ENCODE assay signal across 8 cellular contexts in genomic region chr11:66289548-66290331, GRCh38. TPM values are rescaled to one million over a fixed set of nuclear protein-coding genes. Genes with fewer than 3 reads are reported as not detected.
DNase-seq lines count a peak whose midpoint lies in the region; ATAC-seq and TF ChIP-seq lines count a peak whose summit lies in the region.

No MANE protein-coding gene starts in this region.

- peak overlapping the region; percentile 28 for H3K18ac ChIP-seq in IMR-90 (ENCODE audit: low read depth, low read length)

- peak overlapping the region; percentile 84 for H3K27ac ChIP-seq in IMR-90 (ENCODE audit: insufficient read depth, low read length)

- CTCF ChIA-PET in Calu3 (lab: Charles Lee) (interaction anchor here (0.6 to 1.6 kb wide), 6 partner anchors 22 to 238 kb away, joined by 3 to 11 read pairs (median 4); partner anchors contain the start of genes PELI3 and SF3B2), IMR-90 (lab: Yijun Ruan, JAX) (interaction anchor here (1.0 kb wide), 1 partner anchor 29 kb away, joined by 3 read pairs; no protein-coding TSS in a partner anchor)

- ATAC-seq in GM21423 (IDR thresholded peaks at IDR 0.05; ENCODE audit: unreplicated experiment) (peak; percentile 39), IMR-90 (ENCODE audit: low read depth) (peak; percentile 66)

- dilution Hi-C loops in IMR-90 (cut with HindIII; ENCODE audit: low sequenced_read_pairs, unreplicated experiment), result no loop called here

- H3K27me3 Mint-ChIP-seq in Calu3 (ENCODE audit: unreplicated experiment) (peaks cover 33% of the 10 kb centered on the region), mesothelial cell of epicardium (ENCODE audit: low read depth) (peaks cover 43% of the 10 kb centered on the region)

- H2BK120ac ChIP-seq in IMR-90 (ENCODE audit: low read depth, low read length), result peak overlapping the region; percentile 43

- peak overlapping the region; percentile 93 for H2BK5ac ChIP-seq in IMR-90 (ENCODE audit: low read depth, low read length, poor library complexity, severe bottlenecking)

- H3K36me3 ChIP-seq in IMR-90 (ENCODE audit: control insufficient read depth, insufficient read depth, low read length), result peaks cover 10% of the 10 kb centered on the region; the same call in 1 of the 2 replicates

- no peak for TF ChIP-seq RAD21 in IMR-90 (IDR thresholded peaks at IDR 0.05; ENCODE audit: low read length)

- H2AFZ ChIP-seq in IMR-90 (replicated peaks; ENCODE audit: low read length, poor library complexity), result peak overlapping the region; percentile 98

- peak overlapping the region; percentile 76 for H3K9ac ChIP-seq in IMR-90 (ENCODE audit: low read depth, low read length)

- no peak overlapping the region; the same call in 2 of the 3 replicates for H2BK15ac ChIP-seq in IMR-90 (ENCODE audit: low read depth, low read length)

- H3K56ac ChIP-seq in IMR-90 (ENCODE audit: extremely low read depth, insufficient read depth, low read length), result peak overlapping the region; percentile 74

- intact Hi-C loops in Calu3 (cut with micrococcal nuclease; ENCODE audit: unreplicated experiment), result no loop called here
- intact Hi-C loops in IMR-90 (cut with micrococcal nuclease), result loop anchor here (1.0 to 2.0 kb wide), 2 partner anchors 39 to 67 kb away; no protein-coding TSS in a partner anchor

- H4K20me1 ChIP-seq in IMR-90 (ENCODE audit: insufficient read depth, low read length), result peaks cover 15% of the 10 kb centered on the region

- peaks cover 31% of the 10 kb centered on the region for H3K27me3 ChIP-seq in IMR-90 (ENCODE audit: control insufficient read depth, insufficient read depth, low read length)

- H3K4me3 Mint-ChIP-seq in Calu3 (ENCODE audit: low read depth, unreplicated experiment) (peak overlapping the region; percentile 80), mesothelial cell of epicardium (peak overlapping the region; percentile 83)

- peaks cover 17% of the 10 kb centered on the region for H3K9me1 ChIP-seq in IMR-90 (ENCODE audit: insufficient read depth, low read length)

- peak overlapping the region; percentile 56 for H2AK5ac ChIP-seq in IMR-90 (ENCODE audit: low read depth, low read length)

- H3K79me1 ChIP-seq in IMR-90 (ENCODE audit: low read depth in 1 of 2, low read length in 2 of 2), result peaks cover 15 to 38% of the 10 kb centered on the region in 2 experiments; a peak in 3 of 4 replicates

- POLR2A ChIA-PET in IMR-90 (lab: Charles Lee; ENCODE audit: unreplicated experiment), result interaction anchor here (0.6 to 1.2 kb wide), 7 partner anchors 9 to 237 kb away, joined by 3 to 16 read pairs (median 3); partner anchors contain the start of gene CD248

- in situ Hi-C loops in IMR-90 (cut with MboI; ENCODE audit: low sequenced_read_pairs), result no loop called here

- peak overlapping the region; percentile 90 for H3K4ac ChIP-seq in IMR-90 (ENCODE audit: low read depth, low read length)

- H3K27ac Mint-ChIP-seq in Calu3 (ENCODE audit: unreplicated experiment) (peak overlapping the region; percentile 90), mesothelial cell of epicardium (peak overlapping the region; percentile 99)

- peak; percentile 77 for DNase-seq in Calu3
- no peak for DNase-seq in IMR-90
- DNase-seq in activated CD4-positive, CD25-positive, alpha-beta regulatory T cell treated with anti-CD3 and anti-CD28 coated beads, Interleukin-2, amount 50 U/mL, for 16 hours (ENCODE audit: low read depth, low spot score), result peak; percentile 58
- DNase-seq in ecto neural progenitor cell (ENCODE audit: low spot score), result peak; percentile 92
- peak; percentile 81 to 91 for DNase-seq in mesothelial cell of epicardium (ENCODE audit: low spot score in 2 of 2, unreplicated experiment in 2 of 2)
- peak; percentile 52 to 62 for DNase-seq in stimulated activated CD8-positive, alpha-beta memory T cell treated with anti-CD3 and anti-CD28 coated beads, Interleukin-4, amount 100 ng/mL, for 4 hours (ENCODE audit: low read depth in 2 of 2, low spot score in 1 of 2)
- no peak for DNase-seq in hippocampal formation (lab: John Stamatoyannopoulos, UW)

- peak overlapping the region; percentile 62 for H3K23ac ChIP-seq in IMR-90 (ENCODE audit: low read depth, low read length)

- H2AK9ac ChIP-seq in IMR-90 (replicated peaks; ENCODE audit: low read depth, low read length, poor library complexity), result peak overlapping the region; percentile 99

- WGBS in IMR-90 (ENCODE audit: extremely low coverage in 2 of 2, insufficient read length in 1 of 2), 2 experiments, result 25% methylated on average over 5 of the region's 36 CpGs; no CpG with 5 or more reads in 1 of the 2 experiments

- H4K5ac ChIP-seq in IMR-90 (ENCODE audit: low read depth, low read length), result peak overlapping the region; percentile 73

- peaks cover 31% of the 10 kb centered on the region for H3K4me1 Mint-ChIP-seq in Calu3 (ENCODE audit: low read depth, unreplicated experiment)
- peaks cover 32% of the 10 kb centered on the region for H3K4me1 Mint-ChIP-seq in mesothelial cell of epicardium

- BruUV-seq in Calu3 (replicated peaks; lab: Mats Ljungman, UMichigan) (TSS peak; percentile 74), IMR-90 (replicated peaks; lab: Mats Ljungman, UMichigan) (no TSS peak)

- no peak overlapping the region for H2BK20ac ChIP-seq in IMR-90 (ENCODE audit: low read depth, low read length)

- H3K14ac ChIP-seq in IMR-90 (replicated peaks; ENCODE audit: low read depth, low read length), result peak overlapping the region; percentile 82

- H3K4me1 ChIP-seq in IMR-90 (ENCODE audit: control insufficient read depth, insufficient read depth, low read length), result peaks cover 11% of the 10 kb centered on the region

- TF ChIP-seq POLR2A in IMR-90 (IDR thresholded peaks at IDR 0.05; ENCODE audit: low read depth, low read length), result no peak

- H3K4me3 ChIP-seq in IMR-90 (ENCODE audit: insufficient read depth, low read depth, low read length), result peak overlapping the region; percentile 55

- H3K9me3 Mint-ChIP-seq in Calu3 (ENCODE audit: low read depth, unreplicated experiment), result no peaks in the 10 kb centered on the region
- no peaks in the 10 kb centered on the region for H3K9me3 Mint-ChIP-seq in mesothelial cell of epicardium

- peaks cover 42% of the 10 kb centered on the region for H3K36me3 Mint-ChIP-seq in Calu3 (ENCODE audit: insufficient read depth, unreplicated experiment)
- H3K36me3 Mint-ChIP-seq in mesothelial cell of epicardium, result no peaks in the 10 kb centered on the region

- H3K9me3 ChIP-seq in IMR-90 (ENCODE audit: control insufficient read depth, insufficient read depth, low read length), result no peaks in the 10 kb centered on the region

- TF ChIP-seq CTCF in Calu3 (IDR thresholded peaks at IDR 0.05; ENCODE audit: unreplicated experiment) (no peak), IMR-90 (conservative IDR thresholded peaks at IDR 0.05; ENCODE audit: low read depth, low read length) (no peak), mesothelial cell of epicardium (IDR thresholded peaks at IDR 0.05; ENCODE audit: unreplicated experiment) (no peak)

- peak overlapping the region in 1 of 2 experiments; percentile 98; a peak in 3 of 4 replicates for H4K8ac ChIP-seq in IMR-90 (ENCODE audit: low read depth in 2 of 2, low read length in 2 of 2)

- H3K4me2 ChIP-seq in IMR-90 (ENCODE audit: low read depth, low read length), result peak overlapping the region; percentile 80

- peak overlapping the region; percentile 95 for H4K91ac ChIP-seq in IMR-90 (ENCODE audit: insufficient read depth, low read depth, low read length)

TF ChIP-seq in IMR-90, 13 proteins besides CTCF, POLR2A, EP300 and RAD21 (continues in another document):
- TF ChIP-seq BHLHE40 (IDR thresholded peaks at IDR 0.05; ENCODE audit: low read depth, low read length) (no peak), MAZ (IDR thresholded peaks at IDR 0.05; ENCODE audit: borderline replicate concordance, low read depth, low read length) (peak; percentile 80; the same call in 1 of the 2 replicates), CEBPB (IDR thresholded peaks at IDR 0.05; ENCODE audit: low read depth, low read length) (no peak), CHD1 (IDR thresholded peaks at IDR 0.05; ENCODE audit: low read depth, low read length) (no peak), RFX5 (IDR thresholded peaks at IDR 0.05; ENCODE audit: low read depth, low read length) (no peak), MXI1 (IDR thresholded peaks at IDR 0.05; ENCODE audit: borderline replicate concordance, low read depth, low read length) (peak; percentile 97), SMC3 (IDR thresholded peaks at IDR 0.05; ENCODE audit: low read depth, low read length) (no peak), RCOR1 (IDR thresholded peaks at IDR 0.05; ENCODE audit: insufficient replicate concordance, low read length) (peak; percentile 94), NFE2L2 (IDR thresholded peaks at IDR 0.05; ENCODE audit: low read depth, low read length) (no peak)

RNA-seq across cellular contexts. Expression of gene YIF1A, which starts 0.8 kb away (rescaled TPM):
- total RNA-seq in Calu3 (2022), result 98.8 and 106 TPM in 2 replicates
- 128 and 134 TPM in 2 replicates for total RNA-seq in IMR-90 (2012; rRNA removed)
- 207 and 219 TPM in 2 replicates for polyA plus RNA-seq in IMR-90 (2012; rRNA removed)
- 235 and 292 TPM in 2 replicates for polyA plus RNA-seq in IMR-90 (2012; cell fraction: cytosol; rRNA removed)
- 160 and 316 TPM in 2 replicates for polyA plus RNA-seq in IMR-90 (2012; cell fraction: nucleus; rRNA removed; ENCODE audit: low replicate concordance)
- 66.8 to 74.0 TPM (median 71.2 TPM) in 3 replicates for total RNA-seq in mesothelial cell of epicardium

RNA-seq across cellular contexts. Expression of gene TMEM151A, which starts 2.0 kb away (rescaled TPM):
- 1.4 and 3.0 TPM in 2 replicates for total RNA-seq in Calu3 (2022)
- not detected in 2 replicates for total RNA-seq in IMR-90 (2012; rRNA removed)
- polyA plus RNA-seq in IMR-90 (2012; rRNA removed), result 0.03 and 0.07 TPM in 2 replicates
- polyA plus RNA-seq in IMR-90 (2012; cell fraction: cytosol; rRNA removed), result 0.04 and 0.18 TPM in 2 replicates
- 0.11 and 0.21 TPM in 2 replicates for polyA plus RNA-seq in IMR-90 (2012; cell fraction: nucleus; rRNA removed; ENCODE audit: low replicate concordance)
- 1.3 to 1.8 TPM (median 1.6 TPM) in 3 replicates for total RNA-seq in mesothelial cell of epicardium

RNA-seq across cellular contexts. Expression of gene CNIH2, which starts 11.8 kb away (rescaled TPM):
- 2.9 and 3.5 TPM in 2 replicates for total RNA-seq in Calu3 (2022)
- 0.54 and 0.83 TPM in 2 replicates for total RNA-seq in IMR-90 (2012; rRNA removed)
- 3.4 and 5.2 TPM in 2 replicates for polyA plus RNA-seq in IMR-90 (2012; rRNA removed)
- 3.2 and 6.7 TPM in 2 replicates for polyA plus RNA-seq in IMR-90 (2012; cell fraction: cytosol; rRNA removed)
- 4.2 and 9.4 TPM in 2 replicates for polyA plus RNA-seq in IMR-90 (2012; cell fraction: nucleus; rRNA removed; ENCODE audit: low replicate concordance)
- 10.1 to 11.5 TPM (median 10.2 TPM) in 3 replicates for total RNA-seq in mesothelial cell of epicardium

RNA-seq across cellular contexts. Expression of gene RAB1B, which starts 21.3 kb away (rescaled TPM):
- total RNA-seq in Calu3 (2022) (144 and 146 TPM in 2 replicates), IMR-90 (2012; rRNA removed) (76.9 and 83.7 TPM in 2 replicates), mesothelial cell of epicardium (88.6 to 91.8 TPM (median 90.1 TPM) in 3 replicates)
- 248 and 296 TPM in 2 replicates for polyA plus RNA-seq in IMR-90 (2012; rRNA removed)
- 149 and 250 TPM in 2 replicates for polyA plus RNA-seq in IMR-90 (2012; cell fraction: cytosol; rRNA removed)
- 91.2 and 145 TPM in 2 replicates for polyA plus RNA-seq in IMR-90 (2012; cell fraction: nucleus; rRNA removed; ENCODE audit: low replicate concordance)

RNA-seq across cellular contexts. Expression of gene CD248, which starts 27.1 kb away (rescaled TPM):
- total RNA-seq in Calu3 (2022), result not detected in 2 replicates
- total RNA-seq in IMR-90 (2012; rRNA removed), result 19.5 and 25.6 TPM in 2 replicates
- 209 and 223 TPM in 2 replicates for polyA plus RNA-seq in IMR-90 (2012; rRNA removed)
- 280 and 375 TPM in 2 replicates for polyA plus RNA-seq in IMR-90 (2012; cell fraction: cytosol; rRNA removed)
- 114 and 198 TPM in 2 replicates for polyA plus RNA-seq in IMR-90 (2012; cell fraction: nucleus; rRNA removed; ENCODE audit: low replicate concordance)
- total RNA-seq in mesothelial cell of epicardium, result 95.2 to 102 TPM (median 97.9 TPM) in 3 replicates

Comparison
In these comparisons a context has a peak if more than half of its experiments do, and no peak if none do; other contexts are left out.
1. DNase-seq: peak in Calu3 (single experiment), activated CD4-positive, CD25-positive, alpha-beta regulatory T cell treated with anti-CD3 and anti-CD28 coated beads, Interleukin-2, amount 50 U/mL, for 16 hours (single experiment), ecto neural progenitor cell (single experiment), mesothelial cell of epicardium (2 of 2) and stimulated activated CD8-positive, alpha-beta memory T cell treated with anti-CD3 and anti-CD28 coated beads, Interleukin-4, amount 100 ng/mL, for 4 hours (2 of 2); none in IMR-90 (single experiment) and hippocampal formation (0 of 2).